16 cellular contexts compared by ENCODE assay signal in the genomic region with DNA sequence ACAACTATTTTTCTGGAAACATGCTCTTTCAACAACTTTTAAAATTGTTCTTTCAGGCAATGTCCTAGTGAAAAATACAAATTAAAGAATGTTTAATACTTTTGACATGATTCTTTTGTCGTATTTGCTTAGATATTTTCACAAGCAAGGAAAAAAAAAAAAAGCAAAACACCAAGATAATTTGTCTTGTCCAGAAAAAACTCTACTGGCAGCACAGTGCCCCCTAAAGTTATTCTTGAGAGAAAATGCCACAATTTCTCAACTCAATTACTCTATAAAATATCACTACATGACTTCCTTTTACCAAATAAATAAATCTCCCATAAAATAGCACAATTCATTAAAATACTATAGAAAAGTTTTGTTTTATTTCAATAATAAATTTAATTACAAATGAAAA.
DNase-seq lines count a peak whose midpoint lies in the region; ATAC-seq, FAIRE-seq and TF ChIP-seq lines count a peak whose summit lies in the region.
"Had no signal": no experiment of that assay in that cellular context is flagged by ENCODE, and none has a peak within 500 bp of the region (broad histone marks: within the 10 kb centered on the region; RNA-seq: fewer than 3 reads in every experiment).

No MANE protein-coding gene starts in this region.

- H3K27me3 ChIP-seq in OCI-LY3 (ENCODE audit: low read depth, low read length) (no peaks in the 10 kb centered on the region), dorsolateral prefrontal cortex (no peaks in the 10 kb centered on the region), pancreas (no peaks in the 10 kb centered on the region), upper lobe of right lung (no peaks in the 10 kb centered on the region)
- H3K27me3 ChIP-seq: body of pancreas had no signal

- H3K36me3 ChIP-seq in OCI-LY3 (replicated peaks; ENCODE audit: low read depth, low read length) = no peaks in the 10 kb centered on the region
- no peaks in the 10 kb centered on the region for H3K36me3 ChIP-seq in pancreas
- no peaks in the 10 kb centered on the region for H3K36me3 ChIP-seq in upper lobe of right lung
- H3K36me3 ChIP-seq: thoracic aorta had no signal

- H3K27ac ChIP-seq in OCI-LY3 (ENCODE audit: low read length) (no peak overlapping the region), dorsolateral prefrontal cortex (no peak overlapping the region), pancreas (no peak overlapping the region), upper lobe of right lung (no peak overlapping the region)
- H3K27ac ChIP-seq: body of pancreas, thoracic aorta had no signal

- ATAC-seq in pancreas (no peak), upper lobe of right lung (no peak), HG02588 (IDR thresholded peaks at IDR 0.05; ENCODE audit: unreplicated experiment) (no peak)
- ATAC-seq: body of pancreas, K562, right cardiac atrium had no signal

- 2 to 4% methylated on average over 1 of the region's 1 CpG for WGBS in pancreas, 2 donors

- no peak overlapping the region for H3K9ac ChIP-seq in OCI-LY3 (ENCODE audit: low read length)

- no peaks in the 10 kb centered on the region for H4K20me1 ChIP-seq in OCI-LY3 (ENCODE audit: insufficient read depth, low read length)

- H3K4me1 ChIP-seq in OCI-LY3 (ENCODE audit: low read length) (no peaks in the 10 kb centered on the region), pancreas (no peaks in the 10 kb centered on the region), upper lobe of right lung (no peaks in the 10 kb centered on the region)
- H3K4me1 ChIP-seq: body of pancreas had no signal

- TF ChIP-seq CTCF in OCI-LY3 (IDR thresholded peaks at IDR 0.05; ENCODE audit: low read depth, low read length) = peak; percentile 40
- peak in 53 of 56 donors; percentile 18 to 73 (median 47) for TF ChIP-seq CTCF in dorsolateral prefrontal cortex (IDR thresholded peaks at IDR 0.05 in 54 of 56, conservative IDR thresholded peaks at IDR 0.05 in 2 of 56; ENCODE audit: low read depth in 1 of 56, partially characterized antibody in 56 of 56)
- no peak for TF ChIP-seq CTCF in pancreas (IDR thresholded peaks at IDR 0.05)
- no peak for TF ChIP-seq CTCF in upper lobe of right lung (IDR thresholded peaks at IDR 0.05)

- H3K4me3 ChIP-seq in OCI-LY3 (ENCODE audit: low read length) (no peak overlapping the region), dorsolateral prefrontal cortex (no peak overlapping the region), pancreas (no peak overlapping the region), upper lobe of right lung (no peak overlapping the region)
- H3K4me3 ChIP-seq: body of pancreas, K562, thoracic aorta had no signal

- H2AFZ ChIP-seq in OCI-LY3 (ENCODE audit: low read depth, low read length) = no peak overlapping the region

- no peaks in the 10 kb centered on the region for H3K79me2 ChIP-seq in OCI-LY3 (ENCODE audit: low read length)

- DNase-seq in DMS53 (lab: John Stamatoyannopoulos, UW) (peak; percentile 36), DMS53 treated with DMSO at 0.1 percent for 48 hours (lab: John Stamatoyannopoulos, UW; ENCODE audit: unreplicated experiment) (no peak), dorsolateral prefrontal cortex (no peak), pancreas (no peak), upper lobe of right lung (no peak), NCI-H2227 treated with DMSO at 0.1 percent for 48 hours (lab: John Stamatoyannopoulos, UW) (no peak)
- DNase-seq: activated CD4-positive, alpha-beta T cell treated with anti-CD3 and anti-CD28 coated beads for 48 hours; body of pancreas; DMS153; right cardiac atrium; SHP77 had no signal

- peak; percentile 81 for FAIRE-seq in pancreas (lab: Jason Lieb, UNC)
- FAIRE-seq: GM12891, K562 had no signal

- intact Hi-C loops in dorsolateral prefrontal cortex (cut with DNase I) (no loop called here), pancreas (cut with DNase I) (no loop called here), upper lobe of right lung (cut with DNase I) (no loop called here)

- H3K4me2 ChIP-seq in OCI-LY3 (ENCODE audit: low read length) = no peak overlapping the region

- H3K9me3 ChIP-seq in OCI-LY3 (ENCODE audit: insufficient read depth, low read length) (no peaks in the 10 kb centered on the region), pancreas (no peaks in the 10 kb centered on the region), upper lobe of right lung (no peaks in the 10 kb centered on the region)
- H3K9me3 ChIP-seq: body of pancreas, thoracic aorta had no signal

Comparison
In these comparisons a context has a peak if more than half of its experiments do, and no peak if none do; other contexts are left out.
1. CTCF ChIP-seq: peak in OCI-LY3 (single experiment) and dorsolateral prefrontal cortex (53 of 56); none in pancreas (0 of 4) and upper lobe of right lung (single experiment).